Comparison of ENCODE assay signal across 8 cellular contexts in the genomic region with DNA sequence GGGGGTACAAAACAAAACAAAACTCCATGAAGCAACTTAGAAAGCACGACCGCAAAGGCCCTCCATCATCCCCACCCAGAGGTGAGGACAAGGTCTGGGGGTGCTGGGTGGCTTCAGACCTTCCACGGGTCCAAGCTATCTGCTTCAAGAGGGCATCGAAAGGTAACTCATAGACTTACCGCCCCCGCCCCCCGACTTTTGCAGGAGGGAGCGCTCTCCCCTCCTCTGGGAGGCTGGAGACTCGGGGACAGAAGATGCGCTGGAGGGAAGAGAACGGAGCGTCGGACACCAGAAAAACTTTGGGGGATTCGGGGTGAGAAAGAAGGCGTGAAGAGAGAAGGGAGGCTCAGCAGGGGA.
DNase-seq lines count a peak whose midpoint lies in the region; ATAC-seq, FAIRE-seq and TF ChIP-seq lines count a peak whose summit lies in the region.

No MANE protein-coding gene starts in this region.

- no peaks in the 10 kb centered on the region for H3K36me3 ChIP-seq in OCI-LY1 (ENCODE audit: insufficient read depth, low read length)

- no peaks in the 10 kb centered on the region for H3K27me3 Mint-ChIP-seq in nephron (ENCODE audit: low read depth)

- H3K36me3 Mint-ChIP-seq in nephron (ENCODE audit: low read depth): peaks cover 5% of the 10 kb centered on the region

- H3K9me3 ChIP-seq in OCI-LY1 (ENCODE audit: low read length): no peaks in the 10 kb centered on the region

- no peak for FAIRE-seq in GM19239 (lab: Jason Lieb, UNC)

- peaks cover 6% of the 10 kb centered on the region for H3K4me1 ChIP-seq in OCI-LY1 (ENCODE audit: insufficient read depth, low read length, severe bottlenecking)

- H4K20me1 ChIP-seq in OCI-LY1 (ENCODE audit: insufficient read depth, low read length): no peaks in the 10 kb centered on the region

- H3K9ac ChIP-seq in OCI-LY1 (ENCODE audit: low read length): peak overlapping the region; percentile 42; the same call in 1 of the 2 replicates

- TF ChIP-seq CTCF in OCI-LY1 (IDR thresholded peaks at IDR 0.05; ENCODE audit: low read length) (no peak), coronary artery (IDR thresholded peaks at IDR 0.05) (no peak), nephron (IDR thresholded peaks at IDR 0.05; ENCODE audit: unreplicated experiment in 3 of 3) (no peak)

- no peaks in the 10 kb centered on the region for H3K27me3 ChIP-seq in OCI-LY1 (ENCODE audit: insufficient read depth, low read length)

- peak overlapping the region; percentile 58 for H3K4me3 ChIP-seq in OCI-LY1 (ENCODE audit: low read depth, low read length, poor library complexity, severe bottlenecking)
- peak overlapping the region; percentile 97 for H3K4me3 ChIP-seq in coronary artery

- H3K27ac ChIP-seq in OCI-LY1 (ENCODE audit: low read depth, low read length, poor library complexity, severe bottlenecking): no peak overlapping the region
- H3K27ac ChIP-seq in coronary artery: peak overlapping the region; percentile 85 to 94

- peak overlapping the region; percentile 82 for H3K4me2 ChIP-seq in OCI-LY1 (ENCODE audit: low read length)

- H3K79me2 ChIP-seq in OCI-LY1 (ENCODE audit: insufficient read depth, low read length): no peaks in the 10 kb centered on the region

- peak overlapping the region; percentile 94 to 98 (median 94) for H3K4me3 Mint-ChIP-seq in nephron

- H3F3A ChIP-seq in OCI-LY1 (ENCODE audit: insufficient read depth, low read length): no peaks in the 10 kb centered on the region

- peak; percentile 28 for DNase-seq in GM19239 (ENCODE audit: insufficient read length, low spot score)
- DNase-seq in coronary artery (ENCODE audit: low spot score): no peak
- no peak for DNase-seq in HuH-7.5 (ENCODE audit: low spot score)
- DNase-seq in DMS153 treated with DMSO at 0.1 percent for 48 hours (lab: John Stamatoyannopoulos, UW; ENCODE audit: unreplicated experiment): no peak

- H2AFZ ChIP-seq in OCI-LY1 (ENCODE audit: low read length): no peak overlapping the region

- H3K4me1 Mint-ChIP-seq in nephron: peaks cover 56% of the 10 kb centered on the region

- ATAC-seq in HG03097 (IDR thresholded peaks at IDR 0.05; ENCODE audit: low FRiP score, unreplicated experiment): no peak
- no peak for ATAC-seq in HG03045 (IDR thresholded peaks at IDR 0.05; ENCODE audit: unreplicated experiment)

- peak overlapping the region; percentile 85 to 96 (median 87) for H3K27ac Mint-ChIP-seq in nephron

- H3K9me2 ChIP-seq in OCI-LY1 (ENCODE audit: low read depth, low read length): no peaks in the 10 kb centered on the region

- H3K9me3 Mint-ChIP-seq in nephron: no peaks in the 10 kb centered on the region
